In the genomic region with DNA sequence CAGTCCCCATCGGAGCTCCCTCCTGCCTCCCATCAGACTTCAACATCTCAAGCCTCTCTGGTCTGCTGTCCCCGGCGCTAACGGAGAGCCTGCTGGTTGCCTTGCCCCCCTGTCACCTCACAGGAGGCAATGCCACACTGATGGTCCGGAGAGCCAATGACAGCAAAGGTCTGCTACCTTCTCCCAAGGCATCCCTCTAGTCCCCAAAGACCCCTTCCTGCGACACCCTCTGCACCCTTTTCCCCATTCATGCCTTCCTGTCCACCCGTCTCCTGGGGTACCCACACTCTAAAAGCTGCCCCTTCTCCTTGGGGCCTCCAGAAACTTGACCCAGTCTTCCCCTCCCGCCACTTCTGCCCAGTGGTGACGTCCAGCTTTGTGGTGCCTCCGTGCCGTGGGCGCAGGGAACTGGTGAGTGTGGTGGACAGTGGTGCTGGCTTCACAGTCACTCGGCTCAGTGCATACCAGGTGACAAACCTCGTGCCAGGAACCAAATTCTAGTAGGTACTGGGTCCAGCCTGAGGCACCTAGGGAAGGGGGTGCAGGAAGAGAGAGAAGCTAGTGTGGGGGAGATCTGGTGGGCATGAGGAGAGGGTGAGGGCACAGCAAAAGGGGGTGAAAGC, we compare ENCODE assay signal across 22 cellular contexts. TPM values are rescaled to one million over a fixed set of nuclear protein-coding genes. Genes with fewer than 3 reads are reported as not detected.
A peak's percentile ranks its signal among the peaks of the same experiment; 100 is the strongest.
DNase-seq lines count a peak whose midpoint lies in the region; ATAC-seq, FAIRE-seq and TF ChIP-seq lines count a peak whose summit lies in the region.
"Had no signal": no experiment of that assay in that cellular context is flagged by ENCODE, and none has a peak within 500 bp of the region (broad histone marks: within the 10 kb centered on the region; RNA-seq: fewer than 3 reads in every experiment).

No MANE protein-coding gene starts in this region.

- 39% methylated on average over 6 of the region's 14 CpGs; no CpG with 5 or more reads in 1 of the 2 experiments for WGBS in IMR-90 (ENCODE audit: extremely low coverage in 2 of 2, insufficient read length in 1 of 2), 2 experiments

- peaks cover 5% of the 10 kb centered on the region for H3F3A ChIP-seq in neural cell (ENCODE audit: insufficient read depth, low read length, poor library complexity, severe bottlenecking)

- H3K4ac ChIP-seq in IMR-90 (ENCODE audit: low read depth, low read length): no peak overlapping the region

- no peak overlapping the region for H3K4me3 ChIP-seq in CD8-positive, alpha-beta T cell (ENCODE audit: low read depth, low read length)
- H3K4me3 ChIP-seq in IMR-90 (ENCODE audit: insufficient read depth, low read depth, low read length): no peak overlapping the region
- H3K4me3 ChIP-seq in astrocyte (ENCODE audit: insufficient read depth, low read depth, low read length): no peak overlapping the region
- no peak overlapping the region for H3K4me3 ChIP-seq in neural cell (ENCODE audit: low read length)
- H3K4me3 ChIP-seq in ascending aorta: no peak overlapping the region
- H3K4me3 ChIP-seq: cardiac muscle cell, heart right ventricle, lung, psoas muscle, skin epidermis, stomach, transverse colon had no signal

- no peak for DNase-seq in CD8-positive, alpha-beta T cell
- DNase-seq in IMR-90 (no peak), astrocyte (ENCODE audit: low read depth) (no peak), NCI-H774 (lab: John Stamatoyannopoulos, UW) (no peak), ascending aorta (ENCODE audit: low spot score in 2 of 2) (no peak), SW480 (ENCODE audit: low spot score) (no peak)

- H3K27ac ChIP-seq in CD8-positive, alpha-beta T cell (ENCODE audit: low read depth, low read length): no peak overlapping the region
- H3K27ac ChIP-seq in IMR-90 (ENCODE audit: insufficient read depth, low read length) (no peak overlapping the region), astrocyte (ENCODE audit: low read depth, low read length) (no peak overlapping the region), neural cell (ENCODE audit: low read length) (no peak overlapping the region), ascending aorta (no peak overlapping the region)
- H3K27ac ChIP-seq: cardiac muscle cell, heart right ventricle, psoas muscle, skin epidermis, stomach, transverse colon had no signal

- H3K9me3 ChIP-seq in CD8-positive, alpha-beta T cell (ENCODE audit: low read length): no peaks in the 10 kb centered on the region
- no peaks in the 10 kb centered on the region for H3K9me3 ChIP-seq in IMR-90 (ENCODE audit: control insufficient read depth, insufficient read depth, low read length)
- H3K9me3 ChIP-seq in astrocyte (ENCODE audit: insufficient read depth, low read depth, low read length): no peaks in the 10 kb centered on the region
- H3K9me3 ChIP-seq in neural cell (ENCODE audit: low read length): no peaks in the 10 kb centered on the region
- no peaks in the 10 kb centered on the region for H3K9me3 ChIP-seq in ascending aorta
- H3K9me3 ChIP-seq: heart right ventricle, psoas muscle, stomach, transverse colon had no signal

- no peak overlapping the region for H2BK120ac ChIP-seq in IMR-90 (ENCODE audit: low read depth, low read length)

- no peak for FAIRE-seq in astrocyte (lab: Jason Lieb, UNC)

- no peak overlapping the region for H4K5ac ChIP-seq in IMR-90 (ENCODE audit: low read depth, low read length)

- H3K56ac ChIP-seq in IMR-90 (ENCODE audit: extremely low read depth, insufficient read depth, low read length): no peak overlapping the region

- no peaks in the 10 kb centered on the region for H3K36me3 Mint-ChIP-seq in CD8-positive, alpha-beta T cell
- no peaks in the 10 kb centered on the region for H3K36me3 Mint-ChIP-seq in astrocyte (ENCODE audit: low read depth, unreplicated experiment)
- H3K36me3 Mint-ChIP-seq: CD8-positive, alpha-beta memory T cell; T-cell had no signal

- no peaks in the 10 kb centered on the region for H3K79me1 ChIP-seq in IMR-90 (ENCODE audit: low read depth in 1 of 2, low read length in 2 of 2)

- peak overlapping the region; percentile 85 for H2AK9ac ChIP-seq in IMR-90 (replicated peaks; ENCODE audit: low read depth, low read length, poor library complexity)

- H3K18ac ChIP-seq in IMR-90 (ENCODE audit: low read depth, low read length): no peak overlapping the region

- no peak overlapping the region for H2BK5ac ChIP-seq in IMR-90 (ENCODE audit: low read depth, low read length, poor library complexity, severe bottlenecking)

- H3K4me1 Mint-ChIP-seq in CD8-positive, alpha-beta T cell (ENCODE audit: low read depth): peaks cover 6% of the 10 kb centered on the region
- H3K4me1 Mint-ChIP-seq in astrocyte (ENCODE audit: low read depth, unreplicated experiment): no peaks in the 10 kb centered on the region

- no peak overlapping the region for H4K91ac ChIP-seq in IMR-90 (ENCODE audit: insufficient read depth, low read depth, low read length)

- CTCF ChIA-PET in CD8-positive, alpha-beta T cell (lab: Charles Lee): interaction anchor here (0.6 to 3.6 kb wide), 42 partner anchors 10 to 558 kb away, joined by 3 to 24 read pairs (median 4); partner anchors contain the start of genes BCL9L and CXCR5
- CTCF ChIA-PET in IMR-90 (lab: Yijun Ruan, JAX): interaction anchor here (0.8 to 2.1 kb wide), 3 partner anchors 24 to 283 kb away, joined by 3 to 10 read pairs (median 3); no protein-coding TSS in a partner anchor

- dilution Hi-C loops in IMR-90 (cut with HindIII; ENCODE audit: low sequenced_read_pairs, unreplicated experiment): no loop called here

- no peak overlapping the region for H3K4me2 ChIP-seq in IMR-90 (ENCODE audit: low read depth, low read length)
- H3K4me2 ChIP-seq in astrocyte (ENCODE audit: low read length): no peak overlapping the region
- H3K4me2 ChIP-seq in neural cell (ENCODE audit: low read length): no peak overlapping the region

- no TSS peak for BruUV-seq in IMR-90 (replicated peaks; lab: Mats Ljungman, UMichigan)

- no peaks in the 10 kb centered on the region for H3K9me1 ChIP-seq in IMR-90 (ENCODE audit: insufficient read depth, low read length)

- H2AFZ ChIP-seq in IMR-90 (replicated peaks; ENCODE audit: low read length, poor library complexity): peak overlapping the region; percentile 79
- H2AFZ ChIP-seq in astrocyte (ENCODE audit: low read depth, low read length): no peak overlapping the region
- H2AFZ ChIP-seq in neural cell (ENCODE audit: low read depth, low read length): no peak overlapping the region

- H3K14ac ChIP-seq in IMR-90 (replicated peaks; ENCODE audit: low read depth, low read length): no peak overlapping the region

- H3K9ac ChIP-seq in IMR-90 (ENCODE audit: low read depth, low read length) (no peak overlapping the region), astrocyte (ENCODE audit: low read length) (no peak overlapping the region), neural cell (ENCODE audit: low read length) (peak overlapping the region; percentile 47)

- H2BK15ac ChIP-seq in IMR-90 (ENCODE audit: low read depth, low read length): no peak overlapping the region

- no peak overlapping the region for H3K23ac ChIP-seq in IMR-90 (ENCODE audit: low read depth, low read length)

- peaks cover 7% of the 10 kb centered on the region for H3K4me1 ChIP-seq in CD8-positive, alpha-beta T cell (ENCODE audit: insufficient read depth, low read length)
- H3K4me1 ChIP-seq in IMR-90 (ENCODE audit: control insufficient read depth, insufficient read depth, low read length) (no peaks in the 10 kb centered on the region), astrocyte (ENCODE audit: insufficient read depth, low read length) (no peaks in the 10 kb centered on the region), ascending aorta (no peaks in the 10 kb centered on the region)
- H3K4me1 ChIP-seq: psoas muscle had no signal

- H3K9me3 Mint-ChIP-seq in CD8-positive, alpha-beta T cell: no peaks in the 10 kb centered on the region
- H3K9me3 Mint-ChIP-seq in astrocyte (ENCODE audit: unreplicated experiment): no peaks in the 10 kb centered on the region
- H3K9me3 Mint-ChIP-seq: T-cell had no signal

- no peak overlapping the region for H3K4me3 Mint-ChIP-seq in CD8-positive, alpha-beta T cell
- H3K4me3 Mint-ChIP-seq in astrocyte (ENCODE audit: unreplicated experiment): no peak overlapping the region
- H3K4me3 Mint-ChIP-seq: CD8-positive, alpha-beta memory T cell; T-cell had no signal

- no peak for TF ChIP-seq POLR2A in IMR-90 (IDR thresholded peaks at IDR 0.05; ENCODE audit: low read depth, low read length)

- H2BK20ac ChIP-seq in IMR-90 (ENCODE audit: low read depth, low read length): no peak overlapping the region

- TF ChIP-seq CTCF in CD8-positive, alpha-beta T cell (IDR thresholded peaks at IDR 0.05): peak; percentile 15
- no peak for TF ChIP-seq CTCF in IMR-90 (conservative IDR thresholded peaks at IDR 0.05; ENCODE audit: low read depth, low read length)
- no peak for TF ChIP-seq CTCF in astrocyte (IDR thresholded peaks at IDR 0.05; ENCODE audit: insufficient read depth, low read depth, low read length)
- no peak for TF ChIP-seq CTCF in neural cell (IDR thresholded peaks at IDR 0.05; ENCODE audit: poor library complexity, severe bottlenecking)
- TF ChIP-seq CTCF in ascending aorta (IDR thresholded peaks at IDR 0.05): no peak

- H3K79me2 ChIP-seq in astrocyte (ENCODE audit: insufficient read depth, low read length) (no peaks in the 10 kb centered on the region), neural cell (replicated peaks; ENCODE audit: insufficient read depth, low read length) (no peaks in the 10 kb centered on the region)

- POLR2A ChIA-PET in CD8-positive, alpha-beta T cell (lab: Charles Lee): interaction anchor here (0.9 to 2.0 kb wide), 4 partner anchors 27 to 166 kb away, joined by 3 to 8 read pairs (median 5); partner anchors contain the start of genes BCL9L and DDX6
- POLR2A ChIA-PET in IMR-90 (lab: Charles Lee; ENCODE audit: unreplicated experiment): no interaction called here

- no peaks in the 10 kb centered on the region for H3K36me3 ChIP-seq in CD8-positive, alpha-beta T cell (ENCODE audit: insufficient read depth, low read length)
- H3K36me3 ChIP-seq in IMR-90 (ENCODE audit: control insufficient read depth, insufficient read depth, low read length) (no peaks in the 10 kb centered on the region), astrocyte (ENCODE audit: insufficient read depth, low read length) (no peaks in the 10 kb centered on the region), neural cell (ENCODE audit: insufficient read depth, low read length) (no peaks in the 10 kb centered on the region), ascending aorta (no peaks in the 10 kb centered on the region)
- H3K36me3 ChIP-seq: cardiac muscle cell, heart right ventricle, stomach, transverse colon had no signal

- H3K9me2 ChIP-seq in neural cell (ENCODE audit: insufficient read depth, low read length): no peaks in the 10 kb centered on the region

- no peak for TF ChIP-seq RAD21 in IMR-90 (IDR thresholded peaks at IDR 0.05; ENCODE audit: low read length)
- no peak for TF ChIP-seq RAD21 in neural cell (conservative IDR thresholded peaks at IDR 0.05)

- TF ChIP-seq EP300 in neural cell (conservative IDR thresholded peaks at IDR 0.05; ENCODE audit: poor library complexity, severe bottlenecking): no peak

- no peak overlapping the region for H3K27ac Mint-ChIP-seq in CD8-positive, alpha-beta T cell
- H3K27ac Mint-ChIP-seq in astrocyte (ENCODE audit: unreplicated experiment): peak overlapping the region; percentile 47
- H3K27ac Mint-ChIP-seq: T-cell had no signal

- peaks cover 2% of the 10 kb centered on the region for H3K27me3 Mint-ChIP-seq in CD8-positive, alpha-beta T cell (ENCODE audit: low read depth)
- H3K27me3 Mint-ChIP-seq in astrocyte (ENCODE audit: low read depth, unreplicated experiment): peaks cover 73% of the 10 kb centered on the region

- ATAC-seq in CD8-positive, alpha-beta T cell: peak; percentile 13
- ATAC-seq in IMR-90 (ENCODE audit: low read depth) (peak; percentile 8; the same call in 1 of the 2 replicates), HG03139 (IDR thresholded peaks at IDR 0.05; ENCODE audit: unreplicated experiment) (no peak)

- in situ Hi-C loops in IMR-90 (cut with MboI; ENCODE audit: low sequenced_read_pairs): loop anchor here (5.0 kb wide), 1 partner anchor 265 kb away; no protein-coding TSS in a partner anchor

- no peak overlapping the region for H2AK5ac ChIP-seq in IMR-90 (ENCODE audit: low read depth, low read length)

- H4K8ac ChIP-seq in IMR-90 (ENCODE audit: low read depth in 2 of 2, low read length in 2 of 2): no peak overlapping the region

- H3K27me3 ChIP-seq in CD8-positive, alpha-beta T cell (ENCODE audit: insufficient read depth, low read length): no peaks in the 10 kb centered on the region
- H3K27me3 ChIP-seq in IMR-90 (ENCODE audit: control insufficient read depth, insufficient read depth, low read length) (peaks cover 52% of the 10 kb centered on the region), astrocyte (ENCODE audit: insufficient read depth, low read length) (peaks cover 24% of the 10 kb centered on the region), neural cell (ENCODE audit: insufficient read depth, low read depth, low read length) (no peaks in the 10 kb centered on the region), ascending aorta (no peaks in the 10 kb centered on the region)

- intact Hi-C loops in CD8-positive, alpha-beta T cell (cut with DNase I, micrococcal nuclease): loop anchor here (1.0 to 10.0 kb wide), 6 partner anchors 27 to 362 kb away; partner anchors contain the start of gene PHLDB1 (in 1 of the 2)
- intact Hi-C loops in IMR-90 (cut with micrococcal nuclease) (loop anchor here (1.0 kb wide), 3 partner anchors 51 to 267 kb away; partner anchors contain the start of gene DDX6), ascending aorta (cut with DNase I) (loop anchor here (1.0 kb wide), 4 partner anchors 28 to 298 kb away; no protein-coding TSS in a partner anchor)

- H4K20me1 ChIP-seq in IMR-90 (ENCODE audit: insufficient read depth, low read length) (no peaks in the 10 kb centered on the region), astrocyte (ENCODE audit: insufficient read depth, low read length) (no peaks in the 10 kb centered on the region), neural cell (ENCODE audit: insufficient read depth) (no peaks in the 10 kb centered on the region)

RNA-seq across cellular contexts. Expression of gene UPK2, which starts 0.9 kb away (rescaled TPM):
- not detected for total RNA-seq in CD8-positive, alpha-beta T cell
- not detected in 2 replicates for total RNA-seq in IMR-90 (2012; rRNA removed)
- polyA plus RNA-seq in IMR-90 (2012; rRNA removed): 0.26 and 0.39 TPM in 2 replicates
- 0.47 TPM in 1 of 2 replicates, not detected in the other for polyA plus RNA-seq in IMR-90 (2012; cell fraction: cytosol; rRNA removed)
- 0.24 and 0.25 TPM in 2 replicates for polyA plus RNA-seq in IMR-90 (2012; cell fraction: nucleus; rRNA removed; ENCODE audit: low replicate concordance)
- 0.43 TPM in 1 of 2 replicates, not detected in the other for total RNA-seq in astrocyte
- polyA plus RNA-seq in neural cell: 0.38 TPM in 1 of 2 replicates, not detected in the other
- polyA minus RNA-seq in neural cell: not detected in 2 replicates
- not detected for total RNA-seq in ascending aorta
- total RNA-seq: dermis microvascular lymphatic vessel endothelial cell, endothelial cell of umbilical vein, H4, heart right ventricle, LHCN-M2, lung, myocyte, psoas muscle, stomach, transverse colon had no signal
- polyA plus RNA-seq: CD8-positive, alpha-beta memory T cell had no signal

RNA-seq across cellular contexts. Expression of gene FOXR1, which starts 14.6 kb away (rescaled TPM):
- not detected for total RNA-seq in CD8-positive, alpha-beta T cell
- not detected in 2 replicates for total RNA-seq in IMR-90 (2012; rRNA removed)
- polyA plus RNA-seq in IMR-90 (2012; rRNA removed): not detected in 2 replicates
- not detected in 2 replicates for polyA plus RNA-seq in IMR-90 (2012; cell fraction: cytosol; rRNA removed)
- polyA plus RNA-seq in IMR-90 (2012; cell fraction: nucleus; rRNA removed; ENCODE audit: low replicate concordance): not detected in 2 replicates
- not detected in 2 replicates for total RNA-seq in astrocyte
- not detected in 2 replicates for polyA plus RNA-seq in neural cell
- not detected in 2 replicates for polyA minus RNA-seq in neural cell
- total RNA-seq in ascending aorta: not detected
- total RNA-seq: CD8-positive, alpha-beta memory T cell; dermis microvascular lymphatic vessel endothelial cell; endothelial cell of umbilical vein; H4; heart right ventricle; LHCN-M2; lung; myocyte; psoas muscle; stomach; T-cell; transverse colon had no signal
- polyA plus RNA-seq: cardiac muscle cell; CD8-positive, alpha-beta memory T cell; endothelial cell of umbilical vein; heart right ventricle; lung; psoas muscle; stomach had no signal

RNA-seq across cellular contexts. Expression of gene BCL9L, which starts 31.2 kb away (rescaled TPM):
- total RNA-seq in CD8-positive, alpha-beta T cell: 100 to 1,000 TPM; 437 to 439 TPM
- total RNA-seq in IMR-90 (2012; rRNA removed): 1.7 and 2.3 TPM in 2 replicates
- polyA plus RNA-seq in IMR-90 (2012; rRNA removed): 17.0 and 21.5 TPM in 2 replicates
- polyA plus RNA-seq in IMR-90 (2012; cell fraction: cytosol; rRNA removed): 11.8 and 20.1 TPM in 2 replicates
- 30.5 and 55.8 TPM in 2 replicates for polyA plus RNA-seq in IMR-90 (2012; cell fraction: nucleus; rRNA removed; ENCODE audit: low replicate concordance)
- total RNA-seq in astrocyte: 128 and 138 TPM in 2 replicates
- 1.1 and 1.5 TPM in 2 replicates for polyA plus RNA-seq in neural cell
- 10.5 and 16.6 TPM in 2 replicates for polyA minus RNA-seq in neural cell
- 46.5 TPM for total RNA-seq in ascending aorta

RNA-seq across cellular contexts. Expression of gene CENATAC, which starts 41.0 kb away (rescaled TPM):
- total RNA-seq in CD8-positive, alpha-beta T cell: 100 to 1,000 TPM; 103 to 116 TPM
- total RNA-seq in IMR-90 (2012; rRNA removed): 13.1 and 15.3 TPM in 2 replicates
- 15.0 and 16.7 TPM in 2 replicates for polyA plus RNA-seq in IMR-90 (2012; rRNA removed)
- 4.5 and 6.8 TPM in 2 replicates for polyA plus RNA-seq in IMR-90 (2012; cell fraction: cytosol; rRNA removed)
- polyA plus RNA-seq in IMR-90 (2012; cell fraction: nucleus; rRNA removed; ENCODE audit: low replicate concordance): 63.1 and 120 TPM in 2 replicates
- 15.6 and 25.4 TPM in 2 replicates for total RNA-seq in astrocyte
- polyA plus RNA-seq in neural cell: 69.9 and 70.3 TPM in 2 replicates
- 57.7 and 59.2 TPM in 2 replicates for polyA minus RNA-seq in neural cell
- 67.7 TPM for total RNA-seq in ascending aorta

Comparison
In these comparisons a context has a peak if more than half of its experiments do, and no peak if none do; other contexts are left out.
1. RNA of gene BCL9L, which starts 31.2 kb away (total RNA-seq): 437 to 439 TPM in CD8-positive, alpha-beta T cell, 128 to 138 TPM in astrocyte and 46.5 TPM in ascending aorta (single experiment); 1.7 to 2.3 TPM in IMR-90; every median in the first group is over 10 times any median in the second.